31 cellular contexts compared by ENCODE assay signal in the genomic region with DNA sequence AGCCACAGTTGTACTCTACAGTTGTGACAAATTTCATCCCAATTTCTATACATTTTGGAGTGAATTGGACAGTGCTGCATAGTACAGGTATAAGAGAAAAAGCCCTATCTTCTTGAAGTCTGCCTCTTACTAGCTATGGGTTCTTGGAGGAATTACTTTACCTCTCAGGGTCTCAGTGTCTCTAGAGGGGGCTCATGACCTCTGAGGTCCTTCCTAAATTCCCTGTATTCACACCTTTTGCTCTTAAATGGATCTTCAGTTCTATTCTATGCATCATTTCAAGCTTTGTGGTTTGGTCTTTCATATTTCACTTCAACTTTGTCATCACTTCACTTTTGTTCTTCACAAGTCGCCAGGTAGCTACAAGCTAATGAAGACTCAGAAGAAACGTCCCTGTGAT.
"Had no signal": no experiment of that assay in that cellular context is flagged by ENCODE, and none has a peak within 500 bp of the region (broad histone marks: within the 10 kb centered on the region; RNA-seq: fewer than 3 reads in every experiment).

No MANE protein-coding gene starts in this region.

- H3K4me1 Mint-ChIP-seq: activated CD4-positive, alpha-beta memory T cell treated with anti-CD3 and anti-CD28 coated beads, Interleukin-2, amount 10 ng/mL, durations not matched to agents 7 days and 5 days; activated CD4-positive, alpha-beta T cell treated with anti-CD3 and anti-CD28 coated beads for 36 hours; activated CD4-positive, alpha-beta T cell treated with anti-CD3 and anti-CD28 coated beads, Interleukin-2, amount 10 ng/mL, durations not matched to agents 7 days and 5 days; activated naive CD4-positive, alpha-beta T cell treated with anti-CD3 and anti-CD28 coated beads, Interleukin-2, amount 50 U/mL, for 24 hours; activated naive CD8-positive, alpha-beta T cell treated with anti-CD3 and anti-CD28 coated beads for 36 hours; activated naive CD8-positive, alpha-beta T cell treated with anti-CD3 and anti-CD28 coated beads, Interleukin-2, amount 50 U/mL, for 24 hours; T-helper 17 cell had no signal

- H3K27ac ChIP-seq: adrenal gland, body of pancreas, epithelial cell of prostate, esophagus squamous epithelium, gastroesophageal sphincter, WERI-Rb-1 had no signal

- H3K27ac Mint-ChIP-seq: activated CD4-positive, alpha-beta memory T cell treated with anti-CD3 and anti-CD28 coated beads, Interleukin-2, amount 10 ng/mL, durations not matched to agents 7 days and 5 days; activated CD4-positive, alpha-beta T cell treated with anti-CD3 and anti-CD28 coated beads for 36 hours; activated CD4-positive, alpha-beta T cell treated with anti-CD3 and anti-CD28 coated beads, Interleukin-2, amount 10 ng/mL, durations not matched to agents 7 days and 5 days; activated naive CD4-positive, alpha-beta T cell treated with anti-CD3 and anti-CD28 coated beads for 36 hours; activated naive CD4-positive, alpha-beta T cell treated with anti-CD3 and anti-CD28 coated beads, Interleukin-2, amount 50 U/mL, for 24 hours; activated naive CD8-positive, alpha-beta T cell treated with anti-CD3 and anti-CD28 coated beads for 36 hours; activated naive CD8-positive, alpha-beta T cell treated with anti-CD3 and anti-CD28 coated beads, Interleukin-2, amount 50 U/mL, for 24 hours; activated T-helper 2 cell treated with anti-CD3 and anti-CD28 coated beads, Interferon-gamma antibody, Interleukin-2, Interleukin-4, amounts not matched to agents 10 μg/mL and 5 μg/mL and 100 μg/mL, durations not matched to agents 14 hours and 24 hours and 36 hours; effector memory CD8-positive, alpha-beta T cell; T-helper 17 cell; T-helper 2 cell treated with Interferon-gamma antibody and Interleukin-4, amounts not matched to agents 5 μg/mL and 100 μg/mL, for 36 hours had no signal

- H3K4me3 Mint-ChIP-seq: activated CD4-positive, alpha-beta memory T cell treated with anti-CD3 and anti-CD28 coated beads, Interleukin-2, amount 10 ng/mL, durations not matched to agents 7 days and 5 days; activated CD4-positive, alpha-beta T cell treated with anti-CD3 and anti-CD28 coated beads for 36 hours; activated CD4-positive, alpha-beta T cell treated with anti-CD3 and anti-CD28 coated beads, Interleukin-2, amount 10 ng/mL, durations not matched to agents 7 days and 5 days; activated naive CD4-positive, alpha-beta T cell treated with anti-CD3 and anti-CD28 coated beads for 36 hours; activated naive CD4-positive, alpha-beta T cell treated with anti-CD3 and anti-CD28 coated beads, Interleukin-2, amount 50 U/mL, for 24 hours; activated naive CD8-positive, alpha-beta T cell treated with anti-CD3 and anti-CD28 coated beads for 36 hours; activated naive CD8-positive, alpha-beta T cell treated with anti-CD3 and anti-CD28 coated beads, Interleukin-2, amount 50 U/mL, for 24 hours; activated T-cell treated with anti-CD3 and anti-CD28 coated beads, Interleukin-2, amount 50 U/mL, for 4 hours; effector memory CD8-positive, alpha-beta T cell; T-helper 17 cell; T-helper 2 cell treated with Interferon-gamma antibody and Interleukin-4, amounts not matched to agents 5 μg/mL and 100 μg/mL, for 36 hours had no signal

- H3K9me3 ChIP-seq: adrenal gland, body of pancreas, esophagus squamous epithelium, gastroesophageal sphincter had no signal

- DNase-seq: activated CD4-positive, alpha-beta memory T cell treated with anti-CD3 and anti-CD28 coated beads, Interleukin-2, amount 10 ng/mL, durations not matched to agents 7 days and 5 days; activated CD4-positive, alpha-beta T cell treated with anti-CD3 and anti-CD28 coated beads for 36 hours; activated CD4-positive, alpha-beta T cell treated with anti-CD3 and anti-CD28 coated beads, Interleukin-2, amount 10 ng/mL, durations not matched to agents 7 days and 5 days; activated CD4-positive, alpha-beta T cell treated with anti-CD3 and anti-CD28 coated beads, Interleukin-2, amount 50 U/mL, for 4 hours; activated CD4-positive, CD25-positive, alpha-beta regulatory T cell; activated CD4-positive, CD25-positive, alpha-beta regulatory T cell treated with anti-CD3 and anti-CD28 coated beads, Interleukin-2, amount 50 U/mL, for 72 hours; activated effector memory CD4-positive, alpha-beta T cell treated with anti-CD3 and anti-CD28 coated beads, Interleukin-2, amount 50 U/mL, for 16 hours; activated naive CD4-positive, alpha-beta T cell treated with anti-CD3 and anti-CD28 coated beads for 36 hours; activated naive CD8-positive, alpha-beta T cell treated with anti-CD3 and anti-CD28 coated beads for 36 hours; activated naive CD8-positive, alpha-beta T cell treated with anti-CD3 and anti-CD28 coated beads, Interleukin-2, amount 50 U/mL, for 24 hours; activated T-cell treated with anti-CD3 and anti-CD28 coated beads, Interleukin-2, amount 50 U/mL, for 4 hours; adrenal gland; amygdala; aorta; body of pancreas; caudate nucleus; cortex of kidney; dermis blood vessel endothelial cell; effector CD4-positive, alpha-beta T cell; effector memory CD8-positive, alpha-beta T cell; esophagus squamous epithelium; foreskin melanocyte; T-helper 1 cell; T-helper 17 cell; T1000; WERI-Rb-1 had no signal

- H3K27me3 ChIP-seq: body of pancreas, esophagus squamous epithelium had no signal

- H3K4me1 ChIP-seq: adrenal gland, body of pancreas, esophagus squamous epithelium, gastroesophageal sphincter had no signal

- H3K4me3 ChIP-seq: adrenal gland, body of pancreas, esophagus squamous epithelium, gastroesophageal sphincter had no signal

- H3K36me3 ChIP-seq: adrenal gland, esophagus squamous epithelium, gastroesophageal sphincter, WERI-Rb-1 had no signal

- H3K9me3 Mint-ChIP-seq: activated CD4-positive, alpha-beta T cell treated with anti-CD3 and anti-CD28 coated beads, Interleukin-2, amount 10 ng/mL, durations not matched to agents 7 days and 5 days; activated naive CD4-positive, alpha-beta T cell treated with anti-CD3 and anti-CD28 coated beads for 36 hours; activated naive CD4-positive, alpha-beta T cell treated with anti-CD3 and anti-CD28 coated beads, Interleukin-2, amount 50 U/mL, for 24 hours; T-helper 2 cell treated with Interferon-gamma antibody and Interleukin-4, amounts not matched to agents 5 μg/mL and 100 μg/mL, for 36 hours had no signal

- H3K36me3 Mint-ChIP-seq: activated naive CD4-positive, alpha-beta T cell treated with anti-CD3 and anti-CD28 coated beads, Interleukin-2, amount 50 U/mL, for 24 hours; activated naive CD8-positive, alpha-beta T cell treated with anti-CD3 and anti-CD28 coated beads for 36 hours had no signal

- ATAC-seq: activated CD4-positive, alpha-beta T cell treated with anti-CD3 and anti-CD28 coated beads for 36 hours; activated naive CD8-positive, alpha-beta T cell treated with anti-CD3 and anti-CD28 coated beads, Interleukin-2, amount 50 U/mL, for 24 hours; activated T-cell treated with anti-CD3 and anti-CD28 coated beads, Interleukin-2, amount 50 U/mL, for 4 hours; body of pancreas; effector memory CD8-positive, alpha-beta T cell; gastroesophageal sphincter; T-helper 17 cell had no signal
